ENCODE assay signal across 1 cellular context in genomic region chr1:208219659-208220282, GRCh38.
TF ChIP-seq lines count a peak whose summit lies in the region.

No MANE protein-coding gene starts in this region.

TF ChIP-seq in K562, 482 proteins besides CTCF, POLR2A, EP300 and RAD21 (continued from another document and continues in another):
- TF ChIP-seq ZNF407 (IDR thresholded peaks at IDR 0.05; ENCODE audit: low read depth) (no peak), SRSF3 (IDR thresholded peaks at IDR 0.05; ENCODE audit: insufficient read depth, low read length) (no peak), ZEB2 (IDR thresholded peaks at IDR 0.05) (peak; percentile 90), NR2F6 (CRISPR knock-in tag; IDR thresholded peaks at IDR 0.05) (no peak), ZNF766 (CRISPR knock-in tag; conservative IDR thresholded peaks at IDR 0.05) (peak; percentile 65), ZBTB34 (CRISPR knock-in tag; IDR thresholded peaks at IDR 0.05) (no peak), GTF2A2 (tag; IDR thresholded peaks at IDR 0.05) (no peak), C11orf30 (IDR thresholded peaks at IDR 0.05; ENCODE audit: low read depth) (no peak), FOXP4 (CRISPR knock-in tag; IDR thresholded peaks at IDR 0.05; ENCODE audit: borderline replicate concordance) (0 out of 2 replicates have a peak, but pooled peaks have one; percentile 47), HOMEZ (CRISPR knock-in tag; IDR thresholded peaks at IDR 0.05) (no peak), ID3 (CRISPR knock-in tag; IDR thresholded peaks at IDR 0.05) (no peak), ID3 (tag; IDR thresholded peaks at IDR 0.05) (peak; percentile 37), HINFP (tag; conservative IDR thresholded peaks at IDR 0.05; ENCODE audit: low read depth) (no peak), ARHGAP35 (IDR thresholded peaks at IDR 0.05; ENCODE audit: partially characterized antibody) (no peak), FOXA1 (IDR thresholded peaks at IDR 0.05; ENCODE audit: borderline replicate concordance) (no peak), ZKSCAN3 (CRISPR knock-in tag; IDR thresholded peaks at IDR 0.05) (no peak), SNRNP70 (optimal IDR thresholded peaks at IDR 0.05; ENCODE audit: low read depth, low read length) (no peak), U2AF1 (optimal IDR thresholded peaks at IDR 0.05; ENCODE audit: low read depth, low read length) (no peak), ZNF717 (CRISPR knock-in tag; IDR thresholded peaks at IDR 0.05) (no peak), ESRRB (CRISPR knock-in tag; IDR thresholded peaks at IDR 0.05; ENCODE audit: borderline replicate concordance) (no peak), HLTF (IDR thresholded peaks at IDR 0.05) (no peak), GABPA (tag; conservative IDR thresholded peaks at IDR 0.05; ENCODE audit: low read depth) (peak; percentile 79), ZNF764 (CRISPR knock-in tag; IDR thresholded peaks at IDR 0.05; ENCODE audit: low read depth) (no peak), DMBX1 (CRISPR knock-in tag; IDR thresholded peaks at IDR 0.05; ENCODE audit: borderline replicate concordance) (peak; percentile 69; the same call in 1 of the 2 replicates), ZNF584 (CRISPR knock-in tag; IDR thresholded peaks at IDR 0.05; ENCODE audit: low read depth) (peak; percentile 91), RBM22 (IDR thresholded peaks at IDR 0.05; ENCODE audit: low read depth, low read length, poor library complexity, severe bottlenecking) (no peak), TCF7 (IDR thresholded peaks at IDR 0.05; ENCODE audit: borderline replicate concordance) (no peak; the same call in 1 of the 2 replicates), CHD1 (IDR thresholded peaks at IDR 0.05; ENCODE audit: low read length) (no peak), ZNF589 (CRISPR knock-in tag; IDR thresholded peaks at IDR 0.05; ENCODE audit: low read depth) (0 out of 2 replicates have a peak, but pooled peaks have one; percentile 23), HMGN3 (IDR thresholded peaks at IDR 0.05; ENCODE audit: borderline replicate concordance, extremely low read depth, insufficient read length, low read depth, low read length) (no peak), HNRNPK (IDR thresholded peaks at IDR 0.05; ENCODE audit: low read depth, low read length, poor library complexity, severe bottlenecking) (no peak), SFPQ (IDR thresholded peaks at IDR 0.05; ENCODE audit: low read depth, low read length) (no peak), MCM3 (IDR thresholded peaks at IDR 0.05) (no peak), ETV1 (tag; conservative IDR thresholded peaks at IDR 0.05; ENCODE audit: low read depth) (peak; percentile 95), ARID2 (IDR thresholded peaks at IDR 0.05) (no peak), ZNF12 (CRISPR knock-in tag; IDR thresholded peaks at IDR 0.05) (no peak), RFX1 (IDR thresholded peaks at IDR 0.05) (no peak), KDM2B (CRISPR knock-in tag; IDR thresholded peaks at IDR 0.05) (no peak), MED1 (CRISPR knock-in tag; IDR thresholded peaks at IDR 0.05; ENCODE audit: borderline replicate concordance) (no peak), MYBL2 (IDR thresholded peaks at IDR 0.05; ENCODE audit: low read depth) (no peak), MYBL2 (CRISPR knock-in tag; IDR thresholded peaks at IDR 0.05; ENCODE audit: borderline replicate concordance) (no peak), ZBTB7A (IDR thresholded peaks at IDR 0.05; ENCODE audit: borderline replicate concordance, control insufficient read depth, low read depth, low read length) (peak; percentile 63; the same call in 1 of the 2 replicates), ZNF41 (CRISPR knock-in tag; conservative IDR thresholded peaks at IDR 0.05) (peak; percentile 42; the same call in 1 of the 2 replicates), USF2 (CRISPR knock-in tag; IDR thresholded peaks at IDR 0.05) (no peak), OTX1 (CRISPR knock-in tag; IDR thresholded peaks at IDR 0.05) (no peak), SPI1 (IDR thresholded peaks at IDR 0.05; ENCODE audit: borderline replicate concordance, low read depth, low read length) (peak; percentile 96), TCF7L2 (IDR thresholded peaks at IDR 0.05; ENCODE audit: low read depth, low read length) (no peak), ZNF384 (IDR thresholded peaks at IDR 0.05; ENCODE audit: low read depth, low read length) (no peak), BRD9 (IDR thresholded peaks at IDR 0.05; ENCODE audit: low read depth, partially characterized antibody) (peak; percentile 64), SMAD2 (IDR thresholded peaks at IDR 0.05; ENCODE audit: low read depth, low read length) (no peak), ATF7 (IDR thresholded peaks at IDR 0.05) (peak; percentile 86), ZNF586 (CRISPR knock-in tag; conservative IDR thresholded peaks at IDR 0.05) (no peak), SP2 (IDR thresholded peaks at IDR 0.05; ENCODE audit: extremely low read depth, low read depth, low read length, poor library complexity, severe bottlenecking) (no peak), HNRNPL (IDR thresholded peaks at IDR 0.05; ENCODE audit: low read depth, low read length) (no peak), GATAD2A (IDR thresholded peaks at IDR 0.05) (peak; percentile 13; the same call in 1 of the 2 replicates), TAF7 (tag; IDR thresholded peaks at IDR 0.05) (no peak)
